1 cellular context compared by ENCODE assay signal in genomic region chr2:128236491-128237035, GRCh38.
TF ChIP-seq lines count a peak whose summit lies in the region.

No MANE protein-coding gene starts in this region.

TF ChIP-seq in HepG2, 621 proteins besides CTCF, POLR2A, EP300 and RAD21:
- TF ChIP-seq MAFK (conservative IDR thresholded peaks at IDR 0.05 in 1 of 2, IDR thresholded peaks at IDR 0.05 in 1 of 2; ENCODE audit: low read length in 2 of 2) (peak; percentile 50 to 53; a peak in 3 of 4 replicates), HNF4A (CRISPR knock-in tag; IDR thresholded peaks at IDR 0.05) (peak; percentile 27; the same call in 1 of the 2 replicates), ZHX1 (CRISPR knock-in tag; IDR thresholded peaks at IDR 0.05; ENCODE audit: low read depth) (no peak), ZBTB38 (CRISPR knock-in tag; IDR thresholded peaks at IDR 0.05) (0 out of 2 replicates have a peak, but pooled peaks have one; percentile 47), RFXANK (CRISPR knock-in tag; IDR thresholded peaks at IDR 0.05) (no peak), ZNF335 (CRISPR knock-in tag; IDR thresholded peaks at IDR 0.05) (no peak), MAFF (IDR thresholded peaks at IDR 0.05; ENCODE audit: low read depth, low read length) (peak; percentile 34; the same call in 1 of the 2 replicates), ZNF768 (CRISPR knock-in tag; IDR thresholded peaks at IDR 0.05) (peak; percentile 12; the same call in 1 of the 2 replicates), SUZ12 (IDR thresholded peaks at IDR 0.05; ENCODE audit: low read depth, low read length) (no peak)
- TF ChIP-seq, protein P1, sequence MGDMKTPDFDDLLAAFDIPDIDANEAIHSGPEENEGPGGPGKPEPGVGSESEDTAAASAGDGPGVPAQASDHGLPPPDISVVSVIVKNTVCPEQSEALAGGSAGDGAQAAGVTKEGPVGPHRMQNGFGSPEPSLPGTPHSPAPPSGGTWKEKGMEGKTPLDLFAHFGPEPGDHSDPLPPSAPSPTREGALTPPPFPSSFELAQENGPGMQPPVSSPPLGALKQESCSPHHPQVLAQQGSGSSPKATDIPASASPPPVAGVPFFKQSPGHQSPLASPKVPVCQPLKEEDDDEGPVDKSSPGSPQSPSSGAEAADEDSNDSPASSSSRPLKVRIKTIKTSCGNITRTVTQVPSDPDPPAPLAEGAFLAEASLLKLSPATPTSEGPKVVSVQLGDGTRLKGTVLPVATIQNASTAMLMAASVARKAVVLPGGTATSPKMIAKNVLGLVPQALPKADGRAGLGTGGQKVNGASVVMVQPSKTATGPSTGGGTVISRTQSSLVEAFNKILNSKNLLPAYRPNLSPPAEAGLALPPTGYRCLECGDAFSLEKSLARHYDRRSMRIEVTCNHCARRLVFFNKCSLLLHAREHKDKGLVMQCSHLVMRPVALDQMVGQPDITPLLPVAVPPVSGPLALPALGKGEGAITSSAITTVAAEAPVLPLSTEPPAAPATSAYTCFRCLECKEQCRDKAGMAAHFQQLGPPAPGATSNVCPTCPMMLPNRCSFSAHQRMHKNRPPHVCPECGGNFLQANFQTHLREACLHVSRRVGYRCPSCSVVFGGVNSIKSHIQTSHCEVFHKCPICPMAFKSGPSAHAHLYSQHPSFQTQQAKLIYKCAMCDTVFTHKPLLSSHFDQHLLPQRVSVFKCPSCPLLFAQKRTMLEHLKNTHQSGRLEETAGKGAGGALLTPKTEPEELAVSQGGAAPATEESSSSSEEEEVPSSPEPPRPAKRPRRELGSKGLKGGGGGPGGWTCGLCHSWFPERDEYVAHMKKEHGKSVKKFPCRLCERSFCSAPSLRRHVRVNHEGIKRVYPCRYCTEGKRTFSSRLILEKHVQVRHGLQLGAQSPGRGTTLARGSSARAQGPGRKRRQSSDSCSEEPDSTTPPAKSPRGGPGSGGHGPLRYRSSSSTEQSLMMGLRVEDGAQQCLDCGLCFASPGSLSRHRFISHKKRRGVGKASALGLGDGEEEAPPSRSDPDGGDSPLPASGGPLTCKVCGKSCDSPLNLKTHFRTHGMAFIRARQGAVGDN (CRISPR knock-in tag; IDR thresholded peaks at IDR 0.05), result peak; percentile 33
- TF ChIP-seq, protein P2, sequence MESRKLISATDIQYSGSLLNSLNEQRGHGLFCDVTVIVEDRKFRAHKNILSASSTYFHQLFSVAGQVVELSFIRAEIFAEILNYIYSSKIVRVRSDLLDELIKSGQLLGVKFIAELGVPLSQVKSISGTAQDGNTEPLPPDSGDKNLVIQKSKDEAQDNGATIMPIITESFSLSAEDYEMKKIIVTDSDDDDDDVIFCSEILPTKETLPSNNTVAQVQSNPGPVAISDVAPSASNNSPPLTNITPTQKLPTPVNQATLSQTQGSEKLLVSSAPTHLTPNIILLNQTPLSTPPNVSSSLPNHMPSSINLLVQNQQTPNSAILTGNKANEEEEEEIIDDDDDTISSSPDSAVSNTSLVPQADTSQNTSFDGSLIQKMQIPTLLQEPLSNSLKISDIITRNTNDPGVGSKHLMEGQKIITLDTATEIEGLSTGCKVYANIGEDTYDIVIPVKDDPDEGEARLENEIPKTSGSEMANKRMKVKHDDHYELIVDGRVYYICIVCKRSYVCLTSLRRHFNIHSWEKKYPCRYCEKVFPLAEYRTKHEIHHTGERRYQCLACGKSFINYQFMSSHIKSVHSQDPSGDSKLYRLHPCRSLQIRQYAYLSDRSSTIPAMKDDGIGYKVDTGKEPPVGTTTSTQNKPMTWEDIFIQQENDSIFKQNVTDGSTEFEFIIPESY (CRISPR knock-in tag; IDR thresholded peaks at IDR 0.05), result peak; percentile 54; the same call in 1 of the 2 replicates
- TF ChIP-seq, protein P3, sequence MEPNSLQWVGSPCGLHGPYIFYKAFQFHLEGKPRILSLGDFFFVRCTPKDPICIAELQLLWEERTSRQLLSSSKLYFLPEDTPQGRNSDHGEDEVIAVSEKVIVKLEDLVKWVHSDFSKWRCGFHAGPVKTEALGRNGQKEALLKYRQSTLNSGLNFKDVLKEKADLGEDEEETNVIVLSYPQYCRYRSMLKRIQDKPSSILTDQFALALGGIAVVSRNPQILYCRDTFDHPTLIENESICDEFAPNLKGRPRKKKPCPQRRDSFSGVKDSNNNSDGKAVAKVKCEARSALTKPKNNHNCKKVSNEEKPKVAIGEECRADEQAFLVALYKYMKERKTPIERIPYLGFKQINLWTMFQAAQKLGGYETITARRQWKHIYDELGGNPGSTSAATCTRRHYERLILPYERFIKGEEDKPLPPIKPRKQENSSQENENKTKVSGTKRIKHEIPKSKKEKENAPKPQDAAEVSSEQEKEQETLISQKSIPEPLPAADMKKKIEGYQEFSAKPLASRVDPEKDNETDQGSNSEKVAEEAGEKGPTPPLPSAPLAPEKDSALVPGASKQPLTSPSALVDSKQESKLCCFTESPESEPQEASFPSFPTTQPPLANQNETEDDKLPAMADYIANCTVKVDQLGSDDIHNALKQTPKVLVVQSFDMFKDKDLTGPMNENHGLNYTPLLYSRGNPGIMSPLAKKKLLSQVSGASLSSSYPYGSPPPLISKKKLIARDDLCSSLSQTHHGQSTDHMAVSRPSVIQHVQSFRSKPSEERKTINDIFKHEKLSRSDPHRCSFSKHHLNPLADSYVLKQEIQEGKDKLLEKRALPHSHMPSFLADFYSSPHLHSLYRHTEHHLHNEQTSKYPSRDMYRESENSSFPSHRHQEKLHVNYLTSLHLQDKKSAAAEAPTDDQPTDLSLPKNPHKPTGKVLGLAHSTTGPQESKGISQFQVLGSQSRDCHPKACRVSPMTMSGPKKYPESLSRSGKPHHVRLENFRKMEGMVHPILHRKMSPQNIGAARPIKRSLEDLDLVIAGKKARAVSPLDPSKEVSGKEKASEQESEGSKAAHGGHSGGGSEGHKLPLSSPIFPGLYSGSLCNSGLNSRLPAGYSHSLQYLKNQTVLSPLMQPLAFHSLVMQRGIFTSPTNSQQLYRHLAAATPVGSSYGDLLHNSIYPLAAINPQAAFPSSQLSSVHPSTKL (CRISPR knock-in tag; IDR thresholded peaks at IDR 0.05), result no peak
